Comparison of ENCODE assay signal across 14 cellular contexts in genomic region chr4:136241221-136241986, GRCh38.
"Had no signal": no experiment of that assay in that cellular context is flagged by ENCODE, and none has a peak within 500 bp of the region (broad histone marks: within the 10 kb centered on the region; RNA-seq: fewer than 3 reads in every experiment).

No MANE protein-coding gene starts in this region.

- H3K4me3 ChIP-seq: ascending aorta, stomach, vagina had no signal

- DNase-seq: activated CD4-positive, alpha-beta T cell treated with anti-CD3 and anti-CD28 coated beads, Interleukin-2, amount 50 U/mL, for 4 hours; activated gamma-delta T cell; activated T-cell treated with anti-CD3 and anti-CD28 coated beads, Interleukin-2, amount 50 U/mL, for 24 hours; central memory CD4-positive, alpha-beta T cell; erythroblast; foreskin keratinocyte; head of caudate nucleus; stimulated activated CD4-positive, alpha-beta T cell treated with anti-CD3 and anti-CD28 coated beads, Interleukin-4, amount 100 ng/mL, for 4 hours; stomach had no signal

- ATAC-seq: activated CD4-positive, CD25-positive, alpha-beta regulatory T cell treated with anti-CD3 and anti-CD28 coated beads, Interleukin-2, amount 50 U/mL, for 24 hours; foreskin keratinocyte; left lobe of liver; natural killer cell treated with Interleukin-12 subunit alpha and Interleukin-12 subunit beta and Interleukin-15 and Interleukin-18, amount 100 ng/mL, for 72 hours had no signal
